In the genomic region with DNA sequence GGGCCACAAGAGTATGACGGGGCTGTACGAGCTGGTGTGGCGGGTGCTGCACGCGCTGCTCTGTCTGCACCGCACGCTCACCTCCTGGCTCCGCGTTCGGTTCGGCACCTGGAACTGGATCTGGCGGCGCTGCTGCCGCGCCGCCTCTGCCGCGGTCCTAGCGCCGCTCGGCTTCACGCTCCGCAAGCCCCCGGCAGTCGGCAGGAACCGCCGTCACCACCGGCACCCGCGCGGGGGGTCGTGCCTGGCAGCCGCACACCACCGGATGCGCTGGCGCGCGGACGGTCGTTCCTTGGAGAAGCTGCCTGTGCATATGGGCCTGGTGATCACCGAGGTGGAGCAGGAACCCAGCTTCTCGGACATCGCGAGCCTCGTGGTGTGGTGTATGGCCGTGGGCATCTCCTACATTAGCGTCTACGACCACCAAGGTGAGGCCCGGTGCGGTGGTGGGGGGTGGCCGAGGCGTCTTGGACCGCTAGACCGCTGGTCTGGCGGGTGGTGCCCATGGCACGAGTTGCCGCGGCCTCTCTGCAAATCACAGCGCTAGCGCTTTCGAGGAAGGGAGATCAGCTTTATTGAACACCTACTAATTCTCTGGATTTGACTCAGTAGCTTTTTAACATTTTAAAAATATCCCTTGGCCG, we compare ENCODE assay signal across 8 cellular contexts. TPM values are rescaled to one million over a fixed set of nuclear protein-coding genes. Genes with fewer than 3 reads are reported as not detected.
DNase-seq lines count a peak whose midpoint lies in the region; ATAC-seq and TF ChIP-seq lines count a peak whose summit lies in the region.
"Not testable (repeated sequence)": the region's sequence is repeated elsewhere in the genome, so short reads cannot be mapped to it uniquely, and the experiment has no call there.

No MANE protein-coding gene starts in this region.

- not testable (repeated sequence) for H3K27me3 Mint-ChIP-seq in IgD-negative memory B cell

- TF ChIP-seq EP300 in ovary (IDR thresholded peaks at IDR 0.05): not testable (repeated sequence)

- not testable (repeated sequence) for H3K9me3 Mint-ChIP-seq in IgD-negative memory B cell

- H3K27ac Mint-ChIP-seq in IgD-negative memory B cell: peak overlapping the region; percentile 55 to 94 (median 90)

- not testable (repeated sequence) for H3K27me3 ChIP-seq in iPS-15b (ENCODE audit: control insufficient read depth, insufficient read depth, low read length); ovary; aorta (ENCODE audit: control insufficient read depth in 1 of 2, insufficient read depth in 2 of 2, low read length in 1 of 2)

- ATAC-seq in GM18858 (IDR thresholded peaks at IDR 0.05; ENCODE audit: unreplicated experiment): peak; percentile 6
- peak; percentile 19 for ATAC-seq in HG02588 (IDR thresholded peaks at IDR 0.05; ENCODE audit: unreplicated experiment)
- peak; percentile 78 for ATAC-seq in aorta (ENCODE audit: low FRiP score)

- DNase-seq in activated CD4-positive, alpha-beta T cell treated with anti-CD3 and anti-CD28 coated beads for 48 hours: peak; percentile 25
- DNase-seq in choroid plexus epithelial cell (ENCODE audit: low read depth) (peak; percentile 12), ovary (peak in 4 of 5 donors; percentile 9 to 41 (median 32)), aorta (peak in 1 of 2 donors; percentile 44)

- peak overlapping the region; percentile 84 to 97 (median 92) for H3K4me3 Mint-ChIP-seq in IgD-negative memory B cell

- H3K4me3 ChIP-seq in choroid plexus epithelial cell (ENCODE audit: low read depth, low read length) (peak overlapping the region; percentile 79), iPS-15b (ENCODE audit: low read depth, low read length) (peak overlapping the region; percentile 90), ovary (peak overlapping the region; percentile 75), aorta (ENCODE audit: low read length in 2 of 2) (peak overlapping the region; percentile 7 to 53)

- peak overlapping the region; percentile 37 for H3K9ac ChIP-seq in iPS-15b (ENCODE audit: low read depth, low read length)

- H3K9me3 ChIP-seq in iPS-15b (ENCODE audit: control insufficient read depth, insufficient read depth, low read length); ovary; aorta (ENCODE audit: control insufficient read depth, low read length): not testable (repeated sequence)

- H3K27ac ChIP-seq in ovary: peak overlapping the region; percentile 13 to 41
- not testable (repeated sequence) for H3K27ac ChIP-seq in aorta (ENCODE audit: low read depth in 1 of 2, low read length in 2 of 2)

- H3K36me3 ChIP-seq in iPS-15b (ENCODE audit: control insufficient read depth, insufficient read depth, low read length); ovary; aorta (ENCODE audit: control insufficient read depth in 1 of 2, insufficient read depth in 2 of 2, low read length in 1 of 2): not testable (repeated sequence)

- intact Hi-C loops in ovary (cut with DNase I): not testable (repeated sequence)
- intact Hi-C loops in aorta (cut with DNase I): loop anchor here in 1 of 2 donors (5.0 kb wide), 1 partner anchor 73 kb away; the partner anchor contains the start of gene GOPC

- WGBS in ovary, 3 donors: 0 to 1% (median 0%) methylated on average over 37 to 48 of the region's 62 CpGs
- WGBS in aorta, 2 donors: 0 to 1% methylated on average over 16 to 51 of the region's 62 CpGs

- TF ChIP-seq CTCF in choroid plexus epithelial cell (conservative IDR thresholded peaks at IDR 0.05; ENCODE audit: low read depth, low read length); ovary (IDR thresholded peaks at IDR 0.05): not testable (repeated sequence)

- not testable (repeated sequence) for H3K36me3 Mint-ChIP-seq in IgD-negative memory B cell

- H3K4me1 ChIP-seq in iPS-15b (ENCODE audit: control insufficient read depth, insufficient read depth, low read length); ovary (ENCODE audit: insufficient read depth); aorta (ENCODE audit: control insufficient read depth in 1 of 2, insufficient read depth in 2 of 2, low read length in 2 of 2): not testable (repeated sequence)

- peaks cover 40 to 50% (median 49%) of the 10 kb centered on the region in 3 donors for H3K4me1 Mint-ChIP-seq in IgD-negative memory B cell

- TF ChIP-seq POLR2A in ovary (IDR thresholded peaks at IDR 0.05): not testable (repeated sequence)

RNA-seq across cellular contexts. Expression of gene NUS1, which starts 0.5 kb away (rescaled TPM):
- polyA plus RNA-seq in IgD-negative memory B cell: 12.2 TPM
- 10 to 100 TPM; 15.6 to 29.2 (median 25.6) TPM for total RNA-seq in ovary
- 10 to 100 TPM; 14.6 to 25.2 TPM for polyA plus RNA-seq in ovary
- total RNA-seq in aorta: 10 to 100 TPM; 30.5 to 36.9 TPM
- 10 to 100 TPM; 16.7 to 29.3 TPM for polyA plus RNA-seq in aorta

Comparison
In these comparisons a context has a peak if more than half of its experiments do, and no peak if none do; other contexts are left out.
1. ATAC-seq: peak in every context shown above with its lines; median percentile 78 in aorta; 19 in HG02588; 6 in GM18858.
2. H3K4me3 ChIP-seq: peak in every context shown above with its lines; median percentile 90 in iPS-15b; 79 in choroid plexus epithelial cell; 75 in ovary; 30 in aorta.